ENCODE assay signal across 15 cellular contexts in the genomic region with DNA sequence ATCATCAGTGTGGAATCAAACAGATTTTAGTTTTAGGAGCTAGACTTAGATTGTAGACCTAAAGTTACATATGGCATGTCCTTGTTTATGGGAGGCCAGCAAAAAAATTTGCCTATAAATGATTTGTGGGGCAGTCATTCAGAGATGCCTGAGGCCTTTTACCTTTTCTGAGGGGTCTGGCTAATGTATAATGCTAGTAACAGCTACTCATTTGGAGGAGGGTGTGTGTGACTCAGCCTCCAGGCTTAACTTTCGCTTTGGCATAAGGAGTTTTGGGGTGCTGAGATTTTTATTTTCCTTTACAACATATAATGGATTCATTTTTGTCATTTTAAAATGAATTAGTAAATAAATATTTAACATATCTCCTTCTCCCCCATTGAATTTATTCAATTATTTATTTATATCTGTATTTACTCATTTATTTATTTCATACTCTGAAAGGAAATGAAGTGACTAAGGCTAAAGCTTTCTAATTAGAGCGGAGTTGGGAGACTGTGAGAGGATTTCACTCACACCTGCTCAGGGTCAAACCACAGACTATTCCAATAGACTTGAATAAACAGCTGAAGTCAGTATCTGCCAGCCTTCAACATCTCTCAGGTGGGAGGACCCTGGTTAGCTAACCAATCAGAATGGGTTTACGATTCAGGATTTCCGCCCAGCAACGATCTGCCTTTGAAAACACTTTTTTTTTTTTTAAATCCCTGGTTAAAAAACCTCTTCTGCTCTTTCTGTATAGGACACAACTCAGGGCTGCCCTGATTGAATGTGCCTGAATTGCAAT.
DNase-seq lines count a peak whose midpoint lies in the region; ATAC-seq and TF ChIP-seq lines count a peak whose summit lies in the region.
"Had no signal": no experiment of that assay in that cellular context is flagged by ENCODE, and none has a peak within 500 bp of the region (broad histone marks: within the 10 kb centered on the region; RNA-seq: fewer than 3 reads in every experiment).

No MANE protein-coding gene starts in this region.

- no peak overlapping the region for H2BK12ac ChIP-seq in trophoblast cell (ENCODE audit: low read length)

- DNase-seq in AG08396 (ENCODE audit: low spot score) = peak; percentile 9
- DNase-seq in NCI-H82 (lab: John Stamatoyannopoulos, UW) = peak; percentile 84
- peak; percentile 55 for DNase-seq in iPS-NIHi7 (ENCODE audit: extremely low spot score)
- DNase-seq in NCI-H1694 (lab: John Stamatoyannopoulos, UW) = no peak
- DNase-seq in trophoblast cell = no peak
- DNase-seq in NCI-H1436 treated with DMSO at 0.1 percent for 48 hours (lab: John Stamatoyannopoulos, UW) = no peak
- DNase-seq in MCF 10A (ENCODE audit: unreplicated experiment) = no peak
- DNase-seq: activated CD4-positive, alpha-beta T cell treated with anti-CD3 and anti-CD28 coated beads for 4 hours; activated T-cell treated with anti-CD3 and anti-CD28 coated beads, Interleukin-2, amount 50 U/mL, for 24 hours; cortex of kidney; NCI-H1436; T-helper 1 cell had no signal

- ATAC-seq in HG03432 (IDR thresholded peaks at IDR 0.05; ENCODE audit: unreplicated experiment) = peak; percentile 65
- ATAC-seq: HCT116 had no signal

- no peak overlapping the region for H4K12ac ChIP-seq in trophoblast cell (ENCODE audit: low read depth, low read length)

- H3K4ac ChIP-seq in trophoblast cell (ENCODE audit: low read depth, low read length) = no peak overlapping the region

- H3K27me3 Mint-ChIP-seq in MCF 10A (ENCODE audit: insufficient read depth, unreplicated experiment) = no peaks in the 10 kb centered on the region
- H3K27me3 Mint-ChIP-seq: activated T-cell treated with anti-CD3 and anti-CD28 coated beads, Interleukin-2, amount 50 U/mL, for 24 hours; B cell had no signal

- no peaks in the 10 kb centered on the region for H3K9me3 Mint-ChIP-seq in MCF 10A (ENCODE audit: unreplicated experiment)
- H3K9me3 Mint-ChIP-seq: activated T-cell treated with anti-CD3 and anti-CD28 coated beads, Interleukin-2, amount 50 U/mL, for 24 hours had no signal

- H3K4me3 ChIP-seq in trophoblast cell (ENCODE audit: low read depth, low read length) = no peak overlapping the region

- H2BK5ac ChIP-seq in trophoblast cell (ENCODE audit: low read depth, low read length, poor library complexity) = no peak overlapping the region

- H4K91ac ChIP-seq in trophoblast cell (ENCODE audit: low read depth, low read length) = no peak overlapping the region

- intact Hi-C loops in MCF 10A (cut with micrococcal nuclease) = no loop called here

- H3K14ac ChIP-seq in trophoblast cell (ENCODE audit: low read length) = no peak overlapping the region

- no CpG with 5 or more reads among the region's 5 CpGs for WGBS in trophoblast cell (ENCODE audit: extremely low coverage, insufficient coverage, insufficient read length)

- CTCF ChIA-PET in MCF 10A (lab: Yijun Ruan, JAX) = interaction anchor here (0.6 to 0.7 kb wide), 2 partner anchors 607 to 612 kb away, joined by 3 to 5 read pairs; no protein-coding TSS in a partner anchor

- no peak overlapping the region for H3K4me3 Mint-ChIP-seq in MCF 10A (ENCODE audit: unreplicated experiment)
- H3K4me3 Mint-ChIP-seq: activated T-cell treated with anti-CD3 and anti-CD28 coated beads, Interleukin-2, amount 50 U/mL, for 24 hours; B cell had no signal

- no peak overlapping the region for H2AFZ ChIP-seq in trophoblast cell (ENCODE audit: insufficient read depth, low read length, poor library complexity)

- no peak overlapping the region for H3K18ac ChIP-seq in trophoblast cell (ENCODE audit: low read length)

- no peak overlapping the region for H2AK5ac ChIP-seq in trophoblast cell (ENCODE audit: low read length)

- no TSS peak for BruUV-seq in MCF 10A (replicated peaks; lab: Mats Ljungman, UMichigan)

- H3K9me3 ChIP-seq in trophoblast cell (ENCODE audit: insufficient read depth, low read depth, low read length) = no peaks in the 10 kb centered on the region

- H3K79me1 ChIP-seq in trophoblast cell (ENCODE audit: low read length) = no peaks in the 10 kb centered on the region

- no peaks in the 10 kb centered on the region for H3K36me3 Mint-ChIP-seq in MCF 10A (ENCODE audit: insufficient read depth, unreplicated experiment)

- no peak for TF ChIP-seq CTCF in MCF 10A (IDR thresholded peaks at IDR 0.05; ENCODE audit: unreplicated experiment)

- POLR2A ChIA-PET in MCF 10A (lab: Yijun Ruan, JAX) = interaction anchor here (0.6 to 1.2 kb wide), 3 partner anchors 173 to 874 kb away, joined by 3 to 4 read pairs (median 3); no protein-coding TSS in a partner anchor

- H3K4me2 ChIP-seq in trophoblast cell (ENCODE audit: low read length) = no peak overlapping the region

- H3K4me1 ChIP-seq in trophoblast cell (ENCODE audit: control insufficient read depth in 1 of 2, insufficient read depth in 2 of 2, low read length in 2 of 2) = no peaks in the 10 kb centered on the region

- no peak overlapping the region for H3K9ac ChIP-seq in trophoblast cell (ENCODE audit: low read length)

- no peak overlapping the region for H3K27ac ChIP-seq in trophoblast cell (ENCODE audit: low read depth, low read length)

- H3K27ac Mint-ChIP-seq in MCF 10A (ENCODE audit: low read depth, unreplicated experiment) = no peak overlapping the region
- H3K27ac Mint-ChIP-seq: activated T-cell treated with anti-CD3 and anti-CD28 coated beads, Interleukin-2, amount 50 U/mL, for 24 hours; B cell had no signal

- no peak overlapping the region for H4K8ac ChIP-seq in trophoblast cell (ENCODE audit: low read depth, low read length)

- H3K36me3 ChIP-seq in trophoblast cell (ENCODE audit: control insufficient read depth in 1 of 2, insufficient read depth in 2 of 2, low read length in 2 of 2) = no peaks in the 10 kb centered on the region

- no peaks in the 10 kb centered on the region for H3K27me3 ChIP-seq in trophoblast cell (ENCODE audit: insufficient read depth, low read length)

- no peaks in the 10 kb centered on the region for H3K79me2 ChIP-seq in trophoblast cell (ENCODE audit: control insufficient read depth, insufficient read depth, low read length, poor library complexity)

- H2BK120ac ChIP-seq in trophoblast cell (ENCODE audit: insufficient read depth, low read length, poor library complexity) = no peak overlapping the region

- peaks cover 7% of the 10 kb centered on the region for H3K4me1 Mint-ChIP-seq in MCF 10A (ENCODE audit: insufficient read depth, unreplicated experiment)
- H3K4me1 Mint-ChIP-seq: B cell had no signal

- no peak overlapping the region for H3K23ac ChIP-seq in trophoblast cell (ENCODE audit: low read length)

Comparison
In these comparisons a context has a peak if more than half of its experiments do, and no peak if none do; other contexts are left out.
1. DNase-seq: peak in AG08396 (single experiment), NCI-H82 (single experiment) and iPS-NIHi7 (single experiment); none in NCI-H1694 (single experiment), trophoblast cell (0 of 2), NCI-H1436 treated with DMSO at 0.1 percent for 48 hours (single experiment) and MCF 10A (single experiment).